ENCODE assay signal across 12 cellular contexts in the genomic region with DNA sequence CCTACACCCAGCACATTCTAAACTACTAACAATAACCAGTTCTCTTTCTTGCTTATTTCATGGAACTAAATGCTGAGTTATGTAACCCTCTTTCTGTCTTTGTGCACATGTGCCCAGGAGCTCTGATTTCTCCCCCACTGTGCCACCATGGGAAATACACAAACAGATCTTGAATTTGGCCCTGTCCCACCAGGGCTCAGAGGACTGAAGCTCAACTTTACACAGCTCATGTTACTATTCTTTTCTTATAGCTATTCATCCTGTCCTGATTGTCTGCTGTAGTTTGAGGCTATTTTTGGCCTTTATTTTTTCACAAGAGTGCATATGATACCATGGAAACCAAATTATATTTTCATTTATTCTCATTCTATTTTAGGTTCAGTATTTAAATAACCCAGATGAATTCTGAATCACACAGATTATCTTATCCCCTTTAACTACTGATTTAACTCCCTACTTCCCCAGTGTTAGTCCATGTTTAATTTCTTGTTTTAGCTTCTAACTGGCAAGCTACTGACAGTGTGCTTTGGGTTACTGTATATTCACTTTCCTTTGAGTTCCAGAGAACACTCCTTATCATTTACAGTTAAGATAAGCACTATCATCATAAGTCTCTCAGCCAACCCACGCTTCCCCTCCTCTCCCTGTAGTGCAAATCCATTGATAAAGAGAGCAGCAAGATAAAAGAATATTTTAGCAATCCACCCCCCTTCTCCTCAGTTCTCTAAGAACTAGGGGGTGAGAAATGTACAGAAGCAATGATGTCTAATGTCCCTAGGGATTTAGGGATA.
DNase-seq lines count a peak whose midpoint lies in the region; TF ChIP-seq lines count a peak whose summit lies in the region.
"Had no signal": no experiment of that assay in that cellular context is flagged by ENCODE, and none has a peak within 500 bp of the region (broad histone marks: within the 10 kb centered on the region; RNA-seq: fewer than 3 reads in every experiment).

No MANE protein-coding gene starts in this region.

- no peaks in the 10 kb centered on the region for H3K27me3 ChIP-seq in SK-N-SH (ENCODE audit: insufficient read depth)

- peaks cover 61% of the 10 kb centered on the region for H3F3A ChIP-seq in SK-N-SH (replicated peaks; ENCODE audit: insufficient read depth)

- H2AFZ ChIP-seq in SK-N-SH (ENCODE audit: low read depth): no peak overlapping the region

- peak overlapping the region; percentile 38; the same call in 1 of the 2 replicates for H3K4me2 ChIP-seq in SK-N-SH
- H3K4me2 ChIP-seq: KMS-11 had no signal

- peaks cover 4% of the 10 kb centered on the region; the same call in 1 of the 2 replicates for H3K79me2 ChIP-seq in SK-N-SH (ENCODE audit: insufficient read depth)

- peak overlapping the region; percentile 48; the same call in 1 of the 2 replicates for H3K9ac ChIP-seq in SK-N-SH
- H3K9ac ChIP-seq: KMS-11 had no signal

- H3K4me1 ChIP-seq in SK-N-SH (ENCODE audit: control insufficient read depth in 1 of 2, insufficient read depth in 2 of 2, low read depth in 1 of 2, low read length in 1 of 2): peaks cover 24 to 66% of the 10 kb centered on the region in 2 experiments

- no peak for TF ChIP-seq CTCF in SK-N-SH (IDR thresholded peaks at IDR 0.05)

- H3K4me3 ChIP-seq in SK-N-SH (ENCODE audit: low read depth in 2 of 2, low read length in 1 of 2): no peak overlapping the region
- H3K4me3 ChIP-seq: lung, SK-N-MC had no signal

- no peak for TF ChIP-seq RAD21 in SK-N-SH (IDR thresholded peaks at IDR 0.05; ENCODE audit: low read length)

- DNase-seq in NCI-H2171 treated with DMSO at 0.1 percent for 48 hours (lab: John Stamatoyannopoulos, UW) (peak; percentile 8), NCI-H2171 (lab: John Stamatoyannopoulos, UW) (no peak), SK-N-SH (no peak), fibroblast of peridontal ligament (ENCODE audit: extremely low read depth) (peak; percentile 65), putamen (ENCODE audit: low spot score) (peak; percentile 47), HEK293T (ENCODE audit: extremely low spot score) (no peak), AG08395 (ENCODE audit: low spot score) (no peak), hepatic stellate cell (ENCODE audit: low spot score) (no peak)
- DNase-seq: ACHN had no signal

- POLR2A ChIA-PET in SK-N-SH (lab: Yijun Ruan, JAX): no interaction called here
- POLR2A ChIA-PET in HEK293T (lab: Yijun Ruan, JAX): no interaction called here

- H3K36me3 ChIP-seq in SK-N-SH (replicated peaks in 1 of 2; ENCODE audit: control insufficient read depth in 1 of 2, insufficient read depth in 2 of 2, low read length in 1 of 2): peaks cover 11 to 14% of the 10 kb centered on the region in 2 experiments

- no peaks in the 10 kb centered on the region for H4K20me1 ChIP-seq in SK-N-SH (ENCODE audit: insufficient read depth)

- CTCF ChIA-PET in SK-N-SH (lab: Yijun Ruan, JAX): interaction anchor here (0.6 to 4.9 kb wide), 9 partner anchors 9 to 269 kb away, joined by 3 to 34 read pairs (median 3); no protein-coding TSS in a partner anchor
- CTCF ChIA-PET in HEK293T (lab: Yijun Ruan, JAX): interaction anchor here (0.6 kb wide), 1 partner anchor 11 kb away, joined by 3 read pairs; no protein-coding TSS in a partner anchor

- WGBS in SK-N-SH (ENCODE audit: low lambda C conversion rate): 91% methylated on average over 1 of the region's 1 CpG

- H3K9me3 ChIP-seq in SK-N-SH: no peaks in the 10 kb centered on the region

- H3K27ac ChIP-seq in SK-N-SH (ENCODE audit: low read depth in 2 of 2, low read length in 1 of 2): peak overlapping the region; percentile 56 to 95; a peak in 3 of 4 replicates
- H3K27ac ChIP-seq: KMS-11, SK-N-MC had no signal

- TF ChIP-seq EP300 in SK-N-SH (IDR thresholded peaks at IDR 0.05; ENCODE audit: borderline replicate concordance in 1 of 2, low read depth in 1 of 2, low read length in 1 of 2): no peak

- H3K9me2 ChIP-seq in SK-N-SH: no peaks in the 10 kb centered on the region

TF ChIP-seq in SK-N-SH, 30 proteins besides CTCF, POLR2A, EP300 and RAD21:
- TF ChIP-seq, protein P1, sequence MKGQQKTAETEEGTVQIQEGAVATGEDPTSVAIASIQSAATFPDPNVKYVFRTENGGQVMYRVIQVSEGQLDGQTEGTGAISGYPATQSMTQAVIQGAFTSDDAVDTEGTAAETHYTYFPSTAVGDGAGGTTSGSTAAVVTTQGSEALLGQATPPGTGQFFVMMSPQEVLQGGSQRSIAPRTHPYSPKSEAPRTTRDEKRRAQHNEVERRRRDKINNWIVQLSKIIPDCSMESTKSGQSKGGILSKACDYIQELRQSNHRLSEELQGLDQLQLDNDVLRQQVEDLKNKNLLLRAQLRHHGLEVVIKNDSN (IDR thresholded peaks at IDR 0.05; ENCODE audit: borderline replicate concordance, low read depth): no peak
- TF ChIP-seq, protein P2, sequence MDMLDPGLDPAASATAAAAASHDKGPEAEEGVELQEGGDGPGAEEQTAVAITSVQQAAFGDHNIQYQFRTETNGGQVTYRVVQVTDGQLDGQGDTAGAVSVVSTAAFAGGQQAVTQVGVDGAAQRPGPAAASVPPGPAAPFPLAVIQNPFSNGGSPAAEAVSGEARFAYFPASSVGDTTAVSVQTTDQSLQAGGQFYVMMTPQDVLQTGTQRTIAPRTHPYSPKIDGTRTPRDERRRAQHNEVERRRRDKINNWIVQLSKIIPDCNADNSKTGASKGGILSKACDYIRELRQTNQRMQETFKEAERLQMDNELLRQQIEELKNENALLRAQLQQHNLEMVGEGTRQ (IDR thresholded peaks at IDR 0.05; ENCODE audit: borderline replicate concordance, low read depth, low read length): no peak
- TF ChIP-seq ELF1 (IDR thresholded peaks at IDR 0.05): no peak
- TF ChIP-seq MEF2A (IDR thresholded peaks at IDR 0.05; ENCODE audit: borderline replicate concordance, low read depth): no peak
- TF ChIP-seq FOXM1 (IDR thresholded peaks at IDR 0.05; ENCODE audit: low read depth): no peak
- no peak for TF ChIP-seq TAF1 (IDR thresholded peaks at IDR 0.05; ENCODE audit: borderline replicate concordance, low read depth, low read length)
- no peak for TF ChIP-seq JUND (IDR thresholded peaks at IDR 0.05)
- no peak for TF ChIP-seq SMC3 (IDR thresholded peaks at IDR 0.05; ENCODE audit: low read depth, low read length)
- TF ChIP-seq MXI1 (IDR thresholded peaks at IDR 0.05; ENCODE audit: low read depth, low read length): no peak
- TF ChIP-seq TEAD4 (IDR thresholded peaks at IDR 0.05; ENCODE audit: borderline replicate concordance, insufficient read depth): no peak
- no peak for TF ChIP-seq RCOR1 (IDR thresholded peaks at IDR 0.05; ENCODE audit: low read length)
- TF ChIP-seq YY1 (IDR thresholded peaks at IDR 0.05; ENCODE audit: low read depth): no peak
- no peak for TF ChIP-seq FOSL2 (IDR thresholded peaks at IDR 0.05; ENCODE audit: borderline replicate concordance, low read depth)
- TF ChIP-seq RFX5 (IDR thresholded peaks at IDR 0.05; ENCODE audit: low read length): no peak
- TF ChIP-seq SIN3A (IDR thresholded peaks at IDR 0.05; ENCODE audit: borderline replicate concordance, low read depth, low read length): no peak

TF ChIP-seq in HEK293T, 16 proteins besides CTCF, POLR2A, EP300 and RAD21:
- TF ChIP-seq ARNT (IDR thresholded peaks at IDR 0.05): no peak
- TF ChIP-seq FOXA1 (IDR thresholded peaks at IDR 0.05): no peak
- no peak for TF ChIP-seq NFRKB (IDR thresholded peaks at IDR 0.05)
- no peak for TF ChIP-seq HDGF (IDR thresholded peaks at IDR 0.05; ENCODE audit: borderline replicate concordance)
- TF ChIP-seq, protein P3, sequence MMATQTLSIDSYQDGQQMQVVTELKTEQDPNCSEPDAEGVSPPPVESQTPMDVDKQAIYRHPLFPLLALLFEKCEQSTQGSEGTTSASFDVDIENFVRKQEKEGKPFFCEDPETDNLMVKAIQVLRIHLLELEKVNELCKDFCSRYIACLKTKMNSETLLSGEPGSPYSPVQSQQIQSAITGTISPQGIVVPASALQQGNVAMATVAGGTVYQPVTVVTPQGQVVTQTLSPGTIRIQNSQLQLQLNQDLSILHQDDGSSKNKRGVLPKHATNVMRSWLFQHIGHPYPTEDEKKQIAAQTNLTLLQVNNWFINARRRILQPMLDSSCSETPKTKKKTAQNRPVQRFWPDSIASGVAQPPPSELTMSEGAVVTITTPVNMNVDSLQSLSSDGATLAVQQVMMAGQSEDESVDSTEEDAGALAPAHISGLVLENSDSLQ (IDR thresholded peaks at IDR 0.05): no peak
- TF ChIP-seq TARDBP (IDR thresholded peaks at IDR 0.05): no peak
- no peak for TF ChIP-seq L3MBTL2 (conservative IDR thresholded peaks at IDR 0.05)
- no peak for TF ChIP-seq FOXK2 (IDR thresholded peaks at IDR 0.05)
- TF ChIP-seq ELF4 (IDR thresholded peaks at IDR 0.05): no peak
- no peak for TF ChIP-seq SUZ12 (IDR thresholded peaks at IDR 0.05)
- no peak for TF ChIP-seq ZNF384 (IDR thresholded peaks at IDR 0.05)
- TF ChIP-seq LEF1 (IDR thresholded peaks at IDR 0.05; ENCODE audit: borderline replicate concordance): no peak
- TF ChIP-seq BHLHE40 (IDR thresholded peaks at IDR 0.05; ENCODE audit: borderline replicate concordance): no peak
- TF ChIP-seq SP1 (IDR thresholded peaks at IDR 0.05): no peak
- no peak for TF ChIP-seq FOXM1 (IDR thresholded peaks at IDR 0.05; ENCODE audit: borderline replicate concordance)
- no peak for TF ChIP-seq CTBP1 (IDR thresholded peaks at IDR 0.05; ENCODE audit: borderline replicate concordance)

Comparison
In these comparisons a context has a peak if more than half of its experiments do, and no peak if none do; other contexts are left out.
1. DNase-seq: peak in NCI-H2171 treated with DMSO at 0.1 percent for 48 hours (single experiment), fibroblast of peridontal ligament (single experiment) and putamen (single experiment); none in NCI-H2171 (single experiment), SK-N-SH (single experiment), HEK293T (single experiment), AG08395 (single experiment) and hepatic stellate cell (single experiment).